8 cellular contexts compared by ENCODE assay signal in genomic region chr13:48126944-48127814, GRCh38. TPM values are rescaled to one million over a fixed set of nuclear protein-coding genes. Genes with fewer than 3 reads are reported as not detected.
A peak's percentile ranks its signal among the peaks of the same experiment; 100 is the strongest.
DNase-seq lines count a peak whose midpoint lies in the region; ATAC-seq and TF ChIP-seq lines count a peak whose summit lies in the region.

No MANE protein-coding gene starts in this region.

- intact Hi-C loops in head of caudate nucleus (cut with DNase I) = no loop called here

- peak overlapping the region; percentile 21 for H3K4me2 ChIP-seq in parathyroid adenoma (ENCODE audit: low read length)

- H3K9me3 ChIP-seq in BE2C (no peaks in the 10 kb centered on the region), adipocyte (ENCODE audit: control insufficient read depth, low read length) (no peaks in the 10 kb centered on the region), parathyroid adenoma (ENCODE audit: control insufficient read depth, low read length) (no peaks in the 10 kb centered on the region)

- H3K4me3 ChIP-seq in BE2C (ENCODE audit: low read depth, low read length) (peak overlapping the region; percentile 32; the same call in 1 of the 2 replicates), adipocyte (ENCODE audit: low read length) (peak overlapping the region; percentile 30), parathyroid adenoma (ENCODE audit: low read depth, low read length) (peak overlapping the region; percentile 32)
- no peak overlapping the region for H3K4me3 ChIP-seq in Jurkat, Clone E6-1 (ENCODE audit: low read length)

- peak; percentile 82 for TF ChIP-seq CTCF in BE2C (IDR thresholded peaks at IDR 0.05; ENCODE audit: low read depth, low read length)
- peak; percentile 57 for TF ChIP-seq CTCF in parathyroid adenoma (IDR thresholded peaks at IDR 0.05)

- H3K27ac ChIP-seq in parathyroid adenoma = peak overlapping the region; percentile 29

- peak overlapping the region; percentile 52 for H2AFZ ChIP-seq in parathyroid adenoma

- ATAC-seq in GM18858 (IDR thresholded peaks at IDR 0.05; ENCODE audit: unreplicated experiment) (peak; percentile 80), GM21526 (IDR thresholded peaks at IDR 0.05; ENCODE audit: low FRiP score, unreplicated experiment) (no peak)

- H3K36me3 ChIP-seq in BE2C = no peaks in the 10 kb centered on the region
- no peaks in the 10 kb centered on the region for H3K36me3 ChIP-seq in adipocyte (ENCODE audit: control insufficient read depth, insufficient read depth, low read length, severe bottlenecking)
- H3K36me3 ChIP-seq in parathyroid adenoma (ENCODE audit: control insufficient read depth, insufficient read depth, low read length) = no peaks in the 10 kb centered on the region

- H3K79me2 ChIP-seq in parathyroid adenoma = no peaks in the 10 kb centered on the region

- peaks cover 18% of the 10 kb centered on the region for H3K4me1 ChIP-seq in BE2C
- peaks cover 22% of the 10 kb centered on the region for H3K4me1 ChIP-seq in adipocyte (ENCODE audit: control insufficient read depth, insufficient read depth, low read length)
- H3K4me1 ChIP-seq in parathyroid adenoma = no peaks in the 10 kb centered on the region

- H3K9ac ChIP-seq in adipocyte (ENCODE audit: low read length) = peak overlapping the region; percentile 62
- H3K9ac ChIP-seq in parathyroid adenoma = no peak overlapping the region

- H3K27me3 ChIP-seq in BE2C (no peaks in the 10 kb centered on the region), adipocyte (replicated peaks; ENCODE audit: control insufficient read depth, insufficient read depth, low read length) (no peaks in the 10 kb centered on the region), parathyroid adenoma (ENCODE audit: control insufficient read depth, insufficient read depth, low read length) (no peaks in the 10 kb centered on the region)

- DNase-seq in BE2C = peak; percentile 64
- peak; percentile 82 for DNase-seq in Jurkat, Clone E6-1 (ENCODE audit: low read depth, low spot score)
- peak; percentile 81 for DNase-seq in RKO (ENCODE audit: low spot score)
- DNase-seq in adipocyte (ENCODE audit: low read depth) = peak; percentile 82
- DNase-seq in head of caudate nucleus = peak in 31 of 42 donors; percentile 6 to 70 (median 34)

RNA-seq across cellular contexts. Expression of gene MED4, which starts 32.3 kb away (rescaled TPM):
- 70.4 TPM for polyA plus RNA-seq in BE2C (2012; ENCODE audit: insufficient read depth, insufficient read length, low read depth)
- polyA plus RNA-seq in Jurkat, Clone E6-1 (2012; ENCODE audit: insufficient read depth, insufficient read length) = 88.3 TPM
